ENCODE assay signal across 8 cellular contexts in the genomic region with DNA sequence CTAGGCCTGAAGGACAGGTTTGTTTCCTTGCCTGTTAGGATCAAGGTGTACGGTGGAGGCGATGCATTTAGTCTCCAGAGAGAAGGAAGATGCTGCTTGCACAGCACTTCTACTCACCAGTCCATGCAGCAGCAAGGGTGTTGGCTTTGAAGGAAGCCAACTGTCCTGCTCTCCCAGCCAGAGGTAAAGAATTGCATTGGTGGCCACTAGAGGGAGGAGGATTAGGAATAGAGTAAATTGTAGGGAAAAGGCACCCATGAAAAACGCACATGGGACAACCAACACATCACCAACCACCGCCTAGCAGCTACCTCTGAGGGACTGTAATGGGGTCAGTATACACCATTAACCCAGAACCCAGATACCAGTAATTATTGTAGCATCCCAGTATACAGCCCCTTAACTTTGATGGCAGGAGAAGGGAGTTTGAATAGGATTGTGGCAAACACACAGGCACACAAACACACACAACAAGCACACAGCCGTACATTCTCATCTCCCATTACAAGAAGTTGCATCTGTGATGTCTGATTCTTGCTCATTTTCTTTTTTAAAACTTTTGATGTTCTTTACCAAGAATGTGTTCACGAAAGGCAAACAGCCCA.
DNase-seq lines count a peak whose midpoint lies in the region; ATAC-seq, FAIRE-seq and TF ChIP-seq lines count a peak whose summit lies in the region.

No MANE protein-coding gene starts in this region.

- FAIRE-seq in GM19239 (lab: Jason Lieb, UNC) = no peak

- no peak overlapping the region for H3K27ac Mint-ChIP-seq in MCF 10A (ENCODE audit: low read depth, unreplicated experiment)

- H3K36me3 Mint-ChIP-seq in MCF 10A (ENCODE audit: insufficient read depth, unreplicated experiment) = peaks cover 12% of the 10 kb centered on the region

- intact Hi-C loops in MCF 10A (cut with micrococcal nuclease) (no loop called here), breast epithelium (cut with DNase I; ENCODE audit: low total_unique reads) (no loop called here)

- DNase-seq in MCF 10A (ENCODE audit: unreplicated experiment) (peak; percentile 47), breast epithelium (ENCODE audit: low spot score in 2 of 2) (no peak), SHP77 (lab: John Stamatoyannopoulos, UW) (peak; percentile 23 to 28), right atrium auricular region (ENCODE audit: low spot score) (no peak), GM19239 (ENCODE audit: insufficient read length, low spot score) (no peak)
- DNase-seq in effector memory CD4-positive, alpha-beta T cell = no peak

- no peaks in the 10 kb centered on the region for H3K9me3 ChIP-seq in breast epithelium
- H3K9me3 ChIP-seq in right atrium auricular region = no peaks in the 10 kb centered on the region
- H3K9me3 ChIP-seq in effector memory CD4-positive, alpha-beta T cell (ENCODE audit: control insufficient read depth, low read length) = no peaks in the 10 kb centered on the region

- H3K27me3 Mint-ChIP-seq in MCF 10A (ENCODE audit: insufficient read depth, unreplicated experiment) = no peaks in the 10 kb centered on the region

- no peak for TF ChIP-seq POLR2A in breast epithelium (IDR thresholded peaks at IDR 0.05)

- no peaks in the 10 kb centered on the region for H3K36me3 ChIP-seq in breast epithelium
- no peaks in the 10 kb centered on the region for H3K36me3 ChIP-seq in right atrium auricular region
- no peaks in the 10 kb centered on the region for H3K36me3 ChIP-seq in effector memory CD4-positive, alpha-beta T cell (ENCODE audit: control insufficient read depth, insufficient read depth, low read length)

- no TSS peak for BruUV-seq in MCF 10A (replicated peaks; lab: Mats Ljungman, UMichigan)

- H3K4me1 ChIP-seq in breast epithelium = no peaks in the 10 kb centered on the region
- no peaks in the 10 kb centered on the region for H3K4me1 ChIP-seq in right atrium auricular region
- no peaks in the 10 kb centered on the region for H3K4me1 ChIP-seq in effector memory CD4-positive, alpha-beta T cell (ENCODE audit: control insufficient read depth, insufficient read depth, low read length, poor library complexity, severe bottlenecking)

- no peak overlapping the region for H3K4me3 Mint-ChIP-seq in MCF 10A (ENCODE audit: unreplicated experiment)

- H3K27me3 ChIP-seq in breast epithelium = no peaks in the 10 kb centered on the region
- no peaks in the 10 kb centered on the region for H3K27me3 ChIP-seq in right atrium auricular region
- no peaks in the 10 kb centered on the region for H3K27me3 ChIP-seq in effector memory CD4-positive, alpha-beta T cell (replicated peaks; ENCODE audit: control insufficient read depth, insufficient read depth, low read length, poor library complexity, severe bottlenecking)

- POLR2A ChIA-PET in MCF 10A (lab: Yijun Ruan, JAX) = no interaction called here

- no peak overlapping the region for H3K27ac ChIP-seq in breast epithelium
- no peak overlapping the region for H3K27ac ChIP-seq in right atrium auricular region
- no peak overlapping the region for H3K27ac ChIP-seq in effector memory CD4-positive, alpha-beta T cell (ENCODE audit: insufficient read depth, low read length, poor library complexity, severe bottlenecking)

- peaks cover 8% of the 10 kb centered on the region for H3K9me3 Mint-ChIP-seq in MCF 10A (ENCODE audit: unreplicated experiment)

- CTCF ChIA-PET in MCF 10A (lab: Yijun Ruan, JAX) = interaction anchor here (0.9 to 1.7 kb wide), 4 partner anchors 9 to 108 kb away, joined by 3 to 4 read pairs (median 3); no protein-coding TSS in a partner anchor

- TF ChIP-seq CTCF in MCF 10A (IDR thresholded peaks at IDR 0.05; ENCODE audit: unreplicated experiment) (peak; percentile 38), breast epithelium (IDR thresholded peaks at IDR 0.05) (no peak), right atrium auricular region (IDR thresholded peaks at IDR 0.05) (peak; percentile 29 to 54)

- peaks cover 8% of the 10 kb centered on the region for H3K4me1 Mint-ChIP-seq in MCF 10A (ENCODE audit: insufficient read depth, unreplicated experiment)

- ATAC-seq in GM18520 (IDR thresholded peaks at IDR 0.05; ENCODE audit: unreplicated experiment) (no peak), GM19467 (IDR thresholded peaks at IDR 0.05; ENCODE audit: unreplicated experiment) (no peak)

- H3K4me3 ChIP-seq in breast epithelium = no peak overlapping the region
- no peak overlapping the region for H3K4me3 ChIP-seq in right atrium auricular region
- H3K4me3 ChIP-seq in effector memory CD4-positive, alpha-beta T cell (ENCODE audit: insufficient read depth, low read depth, low read length, poor library complexity, severe bottlenecking) = no peak overlapping the region

Comparison
In these comparisons a context has a peak if more than half of its experiments do, and no peak if none do; other contexts are left out.
1. DNase-seq: peak in MCF 10A (single experiment) and SHP77 (2 of 2); none in breast epithelium (0 of 2), right atrium auricular region (single experiment), effector memory CD4-positive, alpha-beta T cell (0 of 3) and GM19239 (single experiment).
2. CTCF ChIP-seq: peak in MCF 10A (single experiment) and right atrium auricular region (2 of 2); none in breast epithelium (0 of 3).